10 cellular contexts compared by ENCODE assay signal in the genomic region with DNA sequence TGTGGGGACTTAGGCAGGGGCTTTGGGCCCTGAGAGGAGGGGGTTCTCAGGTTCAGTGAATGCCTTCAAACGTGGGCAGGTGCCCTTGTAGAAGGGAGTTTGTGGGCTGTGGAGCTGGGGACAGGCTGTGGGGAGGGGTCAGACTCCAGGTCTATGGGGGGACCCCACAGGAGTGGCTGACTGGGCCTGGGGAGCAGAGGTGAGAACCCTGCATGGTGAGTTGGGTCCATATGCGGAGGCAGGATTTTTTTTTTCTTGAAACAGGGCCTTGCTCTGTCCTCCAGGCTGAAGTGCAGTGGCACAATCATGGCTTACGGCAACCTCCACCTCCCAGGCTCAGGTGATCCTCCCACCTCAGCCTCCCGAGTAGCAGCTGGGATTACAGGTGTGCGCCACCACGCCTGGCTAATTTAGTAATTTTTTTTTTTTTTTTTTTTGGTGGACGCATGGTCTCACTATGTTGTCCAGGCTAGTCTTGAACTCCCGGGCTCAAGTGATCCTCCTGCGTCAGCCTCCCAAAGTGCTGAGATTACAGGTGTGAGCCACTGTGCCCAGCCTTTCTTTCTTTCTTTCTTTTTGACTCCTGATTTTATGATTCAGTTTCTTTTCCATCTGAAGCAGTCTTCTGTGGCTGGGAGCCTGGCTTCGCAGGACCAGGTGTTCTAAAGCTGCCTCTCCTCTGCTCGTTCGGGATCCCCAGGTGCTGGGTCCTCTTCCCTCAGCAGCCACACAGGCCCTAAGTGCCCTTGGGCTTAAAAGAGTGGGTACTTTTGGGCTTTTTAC. TPM values are rescaled to one million over a fixed set of nuclear protein-coding genes. Genes with fewer than 3 reads are reported as not detected.
A peak's percentile ranks its signal among the peaks of the same experiment; 100 is the strongest.
DNase-seq lines count a peak whose midpoint lies in the region; TF ChIP-seq lines count a peak whose summit lies in the region.
"Had no signal": no experiment of that assay in that cellular context is flagged by ENCODE, and none has a peak within 500 bp of the region (broad histone marks: within the 10 kb centered on the region; RNA-seq: fewer than 3 reads in every experiment).

No MANE protein-coding gene starts in this region.

- H3K27me3 ChIP-seq in SJSA1 (replicated peaks) (no peaks in the 10 kb centered on the region), skeletal muscle tissue (ENCODE audit: control insufficient read depth in 3 of 3, insufficient read depth in 3 of 3, low read length in 3 of 3) (peaks cover 4 to 21% (median 4%) of the 10 kb centered on the region in 3 donors), testis (no peaks in the 10 kb centered on the region)

- H3K9me3 ChIP-seq in SJSA1 (replicated peaks), result no peaks in the 10 kb centered on the region; the same call in 1 of the 2 replicates
- no peaks in the 10 kb centered on the region for H3K9me3 ChIP-seq in skeletal muscle tissue (ENCODE audit: control insufficient read depth in 3 of 3, low read length in 3 of 3)
- no peaks in the 10 kb centered on the region for H3K9me3 ChIP-seq in testis

- H3K27me3 Mint-ChIP-seq in activated T-cell treated with anti-CD3 and anti-CD28 coated beads, Interleukin-2, amount 50 U/mL, for 24 hours, result no peaks in the 10 kb centered on the region

- H3K4me1 ChIP-seq in SJSA1 (replicated peaks) (peaks cover 88% of the 10 kb centered on the region), skeletal muscle tissue (ENCODE audit: control insufficient read depth in 3 of 3, insufficient read depth in 3 of 3, low read length in 3 of 3) (peaks cover 20 to 24% (median 22%) of the 10 kb centered on the region in 3 donors), testis (peaks cover 21% of the 10 kb centered on the region)

- H3K36me3 Mint-ChIP-seq in activated T-cell treated with anti-CD3 and anti-CD28 coated beads, Interleukin-2, amount 50 U/mL, for 24 hours (ENCODE audit: low read depth), result no peaks in the 10 kb centered on the region

- peak overlapping the region in 1 of 3 donors; percentile 50 for H3K9ac ChIP-seq in skeletal muscle tissue (ENCODE audit: low read depth in 1 of 3, low read length in 3 of 3)

- intact Hi-C loops in testis (cut with DNase I; ENCODE audit: low total_unique reads), result loop anchor here (10.0 kb wide), 1 partner anchor 117 kb away; a partner anchor contains a TSS

- no peak for TF ChIP-seq POLR2A in testis (IDR thresholded peaks at IDR 0.05)

- H3K4me3 Mint-ChIP-seq in activated T-cell treated with anti-CD3 and anti-CD28 coated beads, Interleukin-2, amount 50 U/mL, for 24 hours, result peak overlapping the region; percentile 76

- H3K36me3 ChIP-seq in SJSA1, result peaks cover 32% of the 10 kb centered on the region
- no peaks in the 10 kb centered on the region for H3K36me3 ChIP-seq in skeletal muscle tissue (ENCODE audit: control insufficient read depth in 3 of 3, insufficient read depth in 3 of 3, low read length in 3 of 3)
- no peaks in the 10 kb centered on the region for H3K36me3 ChIP-seq in testis (ENCODE audit: low read depth, missing control alignments)

- TF ChIP-seq CTCF in fibroblast of mammary gland (conservative IDR thresholded peaks at IDR 0.05; ENCODE audit: control insufficient read depth, insufficient read depth, low read depth, low read length) (no peak), testis (IDR thresholded peaks at IDR 0.05) (no peak)

- H3K4me1 Mint-ChIP-seq in activated T-cell treated with anti-CD3 and anti-CD28 coated beads, Interleukin-2, amount 50 U/mL, for 24 hours (ENCODE audit: low read depth), result peaks cover 20% of the 10 kb centered on the region

- 83 to 89% methylated on average over 11 to 12 of the region's 12 CpGs for WGBS in testis, 2 donors

- peak overlapping the region; percentile 67 for H3K4me3 ChIP-seq in SJSA1
- peak overlapping the region; percentile 63 for H3K4me3 ChIP-seq in fibroblast of mammary gland (ENCODE audit: control insufficient read depth, low read depth, low read length)
- peak overlapping the region in 2 of 3 donors; percentile 46 to 65 for H3K4me3 ChIP-seq in skeletal muscle tissue (ENCODE audit: low read length in 3 of 3)
- H3K4me3 ChIP-seq in testis, result no peak overlapping the region

- no peak for DNase-seq in activated T-cell treated with anti-CD3 and anti-CD28 coated beads, Interleukin-2, amount 50 U/mL, for 24 hours
- no peak for DNase-seq in activated T-cell treated with anti-CD3 and anti-CD28 coated beads, Interleukin-2, amount 50 U/mL, for 1 hour
- DNase-seq in SJSA1 (ENCODE audit: low read depth in 1 of 2, low spot score in 2 of 2), result peak in 1 of 2 experiments; percentile 28
- DNase-seq in fibroblast of mammary gland (ENCODE audit: low read depth), result no peak
- no peak for DNase-seq in stimulated activated CD4-positive, alpha-beta T cell treated with anti-CD3 and anti-CD28 coated beads, Interleukin-15, amount 100 ng/mL, for 24 hours
- no peak for DNase-seq in foreskin melanocyte
- no peak for DNase-seq in testis
- DNase-seq: activated gamma-delta T cell treated with Interleukin-2 at 50 U/mL for 16 hours, GF-D8 had no signal

- peak overlapping the region; percentile 69 for H3K27ac Mint-ChIP-seq in activated T-cell treated with anti-CD3 and anti-CD28 coated beads, Interleukin-2, amount 50 U/mL, for 24 hours

- H3K9me3 Mint-ChIP-seq in activated T-cell treated with anti-CD3 and anti-CD28 coated beads, Interleukin-2, amount 50 U/mL, for 24 hours, result no peaks in the 10 kb centered on the region

- H3K27ac ChIP-seq in SJSA1 (peak overlapping the region; percentile 71; the same call in 1 of the 2 replicates), skeletal muscle tissue (ENCODE audit: low read depth, low read length) (no peak overlapping the region), testis (no peak overlapping the region)

RNA-seq across cellular contexts. Expression of a gene that starts 19.0 kb away (rescaled TPM):
- total RNA-seq in SJSA1 (2014; rRNA removed; shearing (Covaris generic)), result 103 and 121 TPM in 2 replicates
- 9.4 TPM for total RNA-seq in skeletal muscle tissue
- 1 to 10 TPM; 5.9 to 9.4 TPM for total RNA-seq in testis
- 5.9 TPM for polyA plus RNA-seq in testis (ENCODE audit: insufficient read depth, low read depth, low replicate concordance)

Comparison
In these comparisons a context has a peak if more than half of its experiments do, and no peak if none do; other contexts are left out.
1. H3K4me3 ChIP-seq: peak in SJSA1 (single experiment), fibroblast of mammary gland (single experiment) and skeletal muscle tissue (2 of 3); none in testis (0 of 2).